ENCODE assay signal across 16 cellular contexts in the genomic region with DNA sequence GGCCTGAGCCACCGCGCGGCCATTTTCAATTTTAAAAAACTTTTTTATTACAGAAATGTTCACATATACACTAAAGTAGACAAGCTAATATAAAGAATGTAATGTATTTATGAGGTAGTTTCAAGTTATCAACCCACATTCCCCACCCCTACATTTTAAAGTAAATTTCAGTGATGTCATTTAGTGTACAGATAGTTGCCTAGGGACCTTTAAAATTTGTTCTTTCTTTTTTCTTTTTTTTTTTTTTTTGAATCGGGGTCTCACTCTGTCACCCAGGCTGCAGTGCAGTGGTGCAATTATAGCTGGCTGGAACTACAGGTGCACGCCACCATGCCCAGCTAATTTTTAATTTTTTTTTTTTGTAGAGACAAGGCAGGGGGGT.
"Had no signal": no experiment of that assay in that cellular context is flagged by ENCODE, and none has a peak within 500 bp of the region (broad histone marks: within the 10 kb centered on the region; RNA-seq: fewer than 3 reads in every experiment).

No MANE protein-coding gene starts in this region.

- H3K36me3 Mint-ChIP-seq: natural killer cell treated with Interleukin-12 subunit alpha and Interleukin-12 subunit beta and Interleukin-15 and Interleukin-18, amount 100 ng/mL, for 72 hours; type B pancreatic cell had no signal

- ATAC-seq: activated T-cell treated with anti-CD3 and anti-CD28 coated beads, Interleukin-2, amount 50 U/mL, for 4 hours; foreskin keratinocyte; natural killer cell treated with Interleukin-12 subunit alpha and Interleukin-12 subunit beta and Interleukin-15 and Interleukin-18, amount 100 ng/mL, for 72 hours; stimulated activated naive CD8-positive, alpha-beta T cell treated with anti-CD3 and anti-CD28 coated beads, Interleukin-15, Interleukin-2, amounts not matched to agents 100 U/mL and 50 U/mL, for 24 hours had no signal

- H3K27ac ChIP-seq: ascending aorta, breast epithelium had no signal

- H3K9me3 Mint-ChIP-seq: activated T-cell treated with anti-CD3 and anti-CD28 coated beads, Interleukin-2, amount 50 U/mL, for 4 hours; dendritic cell treated with granulocyte-macrophage colony-stimulating factor and Interleukin-4, amounts not matched to agents 40 ng/mL and 50 ng/mL, for 4 days; natural killer cell treated with Interleukin-12 subunit alpha and Interleukin-12 subunit beta and Interleukin-15 and Interleukin-18, amount 100 ng/mL, for 72 hours; type B pancreatic cell had no signal

- H3K36me3 ChIP-seq: ascending aorta, breast epithelium had no signal

- H3K9me3 ChIP-seq: ascending aorta, breast epithelium had no signal

- H3K27me3 Mint-ChIP-seq: dendritic cell treated with granulocyte-macrophage colony-stimulating factor and Interleukin-4, amounts not matched to agents 40 ng/mL and 50 ng/mL, for 4 days; natural killer cell treated with Interleukin-12 subunit alpha and Interleukin-12 subunit beta and Interleukin-15 and Interleukin-18, amount 100 ng/mL, for 72 hours; type B pancreatic cell had no signal

- DNase-seq: activated CD4-positive, CD25-positive, alpha-beta regulatory T cell treated with anti-CD3 and anti-CD28 coated beads, Interleukin-2, amount 50 U/mL, for 72 hours; activated naive CD4-positive, alpha-beta T cell; activated T-cell treated with anti-CD3 and anti-CD28 coated beads, Interleukin-2, amount 50 U/mL, for 4 hours; effector memory CD4-positive, alpha-beta T cell; foreskin keratinocyte; posterior cingulate gyrus; stimulated activated CD4-positive, alpha-beta T cell treated with anti-CD3 and anti-CD28 coated beads, Interleukin-15, amount 100 ng/mL, for 24 hours; stimulated activated CD4-positive, alpha-beta T cell treated with anti-CD3 and anti-CD28 coated beads, Interleukin-4, amount 100 ng/mL, for 1 hour; stimulated activated naive CD8-positive, alpha-beta T cell treated with anti-CD3 and anti-CD28 coated beads, Interleukin-15, Interleukin-2, amounts not matched to agents 100 U/mL and 50 U/mL, for 24 hours; T1000 had no signal

- H3K4me3 ChIP-seq: ascending aorta, breast epithelium, skin epidermis had no signal
